In the genomic region with DNA sequence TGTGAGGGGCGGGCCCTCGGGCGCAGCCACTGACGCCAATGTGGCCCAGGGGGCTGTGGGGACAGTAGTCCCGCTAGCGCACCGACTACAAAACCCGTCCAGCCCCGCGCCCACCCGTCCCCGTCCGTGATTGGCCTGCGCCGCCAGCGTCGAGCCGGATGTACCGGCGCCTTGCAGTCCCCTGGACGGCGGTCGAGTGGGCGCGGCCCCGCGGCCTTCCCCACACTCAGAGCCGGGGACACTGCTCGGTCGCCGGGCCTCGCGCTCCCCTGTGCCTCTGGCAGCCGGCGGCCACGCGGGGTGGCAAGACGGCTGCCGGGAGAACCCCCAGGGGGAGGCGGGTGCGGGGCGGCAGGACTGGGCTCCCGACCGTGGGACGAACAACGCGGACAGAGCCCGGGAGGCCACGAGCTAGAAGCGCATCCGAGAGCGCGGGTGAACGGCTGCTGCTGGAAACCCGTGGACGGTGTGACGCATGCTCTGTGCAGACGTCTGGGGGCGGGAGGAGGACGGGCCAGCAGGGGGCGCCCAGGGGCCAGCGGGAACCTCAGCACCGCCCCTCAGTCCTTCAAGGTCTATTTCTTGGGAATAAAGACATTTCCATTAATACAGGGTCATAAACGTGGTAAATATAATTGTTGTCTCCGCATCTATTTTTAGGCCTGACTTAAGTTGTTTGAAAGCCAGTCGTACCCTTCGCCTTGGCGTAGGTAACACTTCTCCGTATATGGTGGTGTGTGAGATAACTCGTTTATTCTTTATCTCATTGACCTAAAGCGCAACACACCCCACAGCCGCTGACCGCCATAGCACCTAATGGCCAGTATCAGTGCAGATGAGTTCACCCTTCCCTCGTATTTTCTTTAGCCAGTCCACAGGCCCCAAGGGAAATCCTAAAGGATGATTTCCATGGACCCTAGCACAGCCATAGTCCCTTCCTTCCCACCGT, we compare ENCODE assay signal across 8 cellular contexts. TPM values are rescaled to one million over a fixed set of nuclear protein-coding genes. Genes with fewer than 3 reads are reported as not detected.
DNase-seq lines count a peak whose midpoint lies in the region; ATAC-seq and TF ChIP-seq lines count a peak whose summit lies in the region.

No MANE protein-coding gene starts in this region.

- POLR2A ChIA-PET in activated B cell treated with CpG ODN at 0.5 μM for 24 hours (lab: Charles Lee): interaction anchor here (0.7 to 2.6 kb wide), 6 partner anchors 23 to 95 kb away, joined by 3 to 24 read pairs (median 3); a partner anchor contains a TSS

- H3K36me3 Mint-ChIP-seq in activated B cell treated with CpG ODN at 0.5 μM for 24 hours (ENCODE audit: low read depth): peaks cover 2% of the 10 kb centered on the region

- ATAC-seq in GM19023 (IDR thresholded peaks at IDR 0.05; ENCODE audit: unreplicated experiment) (peak; percentile 56), HG03196 (IDR thresholded peaks at IDR 0.05; ENCODE audit: unreplicated experiment) (peak; percentile 91), activated B cell treated with CpG ODN at 0.5 μM for 24 hours (ENCODE audit: low read depth) (peak; percentile 91)

- H3K27ac Mint-ChIP-seq in activated B cell treated with CpG ODN at 0.5 μM for 24 hours: peak overlapping the region; percentile 95

- H3K4me1 Mint-ChIP-seq in activated B cell treated with CpG ODN at 0.5 μM for 24 hours: peaks cover 63% of the 10 kb centered on the region

- H3K27ac ChIP-seq in caudate nucleus (ENCODE audit: low read depth, low read length): peak overlapping the region; percentile 97

- H3K27me3 Mint-ChIP-seq in activated B cell treated with CpG ODN at 0.5 μM for 24 hours: no peaks in the 10 kb centered on the region

- H3K9me3 Mint-ChIP-seq in activated B cell treated with CpG ODN at 0.5 μM for 24 hours: no peaks in the 10 kb centered on the region

- peak overlapping the region; percentile 90 for H3K4me3 Mint-ChIP-seq in activated B cell treated with CpG ODN at 0.5 μM for 24 hours

- intact Hi-C loops in activated B cell treated with CpG ODN at 0.5 μM for 24 hours (cut with micrococcal nuclease): loop anchor here (1.0 to 10.0 kb wide), 13 partner anchors 25 to 802 kb away; a partner anchor contains a TSS

- CTCF ChIA-PET in activated B cell treated with CpG ODN at 0.5 μM for 24 hours (lab: Charles Lee): interaction anchor here (1.0 to 2.0 kb wide), 4 partner anchors 25 to 95 kb away, joined by 3 to 10 read pairs (median 8); a partner anchor contains a TSS

- TF ChIP-seq CTCF in activated B cell treated with CpG ODN at 0.5 μM for 24 hours (IDR thresholded peaks at IDR 0.05): peak; percentile 71

- DNase-seq in AML-193 (lab: John Stamatoyannopoulos, UW): peak; percentile 89 to 90
- peak; percentile 89 for DNase-seq in NCI-H2227 treated with DMSO at 0.1 percent for 48 hours (lab: John Stamatoyannopoulos, UW)
- DNase-seq in activated B cell treated with CpG ODN at 0.5 μM for 24 hours: peak; percentile 97
- DNase-seq in caudate nucleus (lab: John Stamatoyannopoulos, UW): peak; percentile 79 to 99 (median 98)
- DNase-seq in iris pigment epithelial cell (ENCODE audit: low read depth): peak; percentile 97
- DNase-seq in stimulated activated CD4-positive, alpha-beta T cell treated with anti-CD3 and anti-CD28 coated beads, Interleukin-12 subunit alpha, Interleukin-12 subunit beta, amount 100 ng/mL, for 24 hours (ENCODE audit: low read depth in 2 of 2): peak; percentile 92 to 94

RNA-seq across cellular contexts. Expression of a gene that starts 0.6 kb away (rescaled TPM):
- total RNA-seq in activated B cell treated with CpG ODN at 0.5 μM for 24 hours: 19.5 and 22.5 TPM in 2 replicates

Comparison
In these comparisons a context has a peak if more than half of its experiments do, and no peak if none do; other contexts are left out.
1. Peak in every context shown above with its lines: DNase-seq, ATAC-seq and H3K27ac ChIP-seq.